In the genomic region with DNA sequence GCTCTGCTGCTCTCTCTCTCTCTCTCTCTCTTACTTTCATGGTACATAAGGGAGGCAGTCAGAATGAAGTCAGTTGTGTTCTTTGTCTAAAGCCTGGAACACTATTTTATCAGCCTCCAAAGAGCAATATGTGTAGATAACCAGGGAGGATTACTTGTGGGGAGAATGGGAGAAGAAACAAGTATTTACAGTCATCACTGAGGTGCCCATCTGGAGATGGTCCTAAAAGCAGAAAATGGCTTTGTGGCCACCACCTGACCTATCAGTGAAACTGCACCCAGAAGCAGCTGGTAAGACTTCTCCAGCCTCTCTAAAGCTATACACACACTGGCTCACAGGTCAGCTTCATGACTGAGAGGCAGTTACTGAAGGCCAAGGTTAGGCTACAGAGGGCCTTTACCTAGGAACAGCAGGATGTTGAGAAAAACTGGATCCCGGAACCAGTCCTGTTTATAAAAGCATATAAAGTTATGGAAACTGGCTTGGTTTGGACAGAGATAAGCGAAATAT, we compare ENCODE assay signal across 8 cellular contexts.
DNase-seq lines count a peak whose midpoint lies in the region; TF ChIP-seq lines count a peak whose summit lies in the region.

No MANE protein-coding gene starts in this region.

- H3K4me1 ChIP-seq in ascending aorta, result peaks cover 30 to 49% of the 10 kb centered on the region in 2 donors
- no peaks in the 10 kb centered on the region for H3K4me1 ChIP-seq in CD4-positive, alpha-beta memory T cell (ENCODE audit: insufficient read depth, low read length)

- no peaks in the 10 kb centered on the region for H3K36me3 ChIP-seq in ascending aorta
- H3K36me3 ChIP-seq in CD4-positive, alpha-beta memory T cell (ENCODE audit: insufficient read depth, low read length), result no peaks in the 10 kb centered on the region

- H3K27ac ChIP-seq in ascending aorta, result peak overlapping the region; percentile 79 to 84
- H3K27ac ChIP-seq in CD4-positive, alpha-beta memory T cell (ENCODE audit: low read depth, low read length), result no peak overlapping the region

- H3K27me3 ChIP-seq in ascending aorta, result no peaks in the 10 kb centered on the region
- no peaks in the 10 kb centered on the region for H3K27me3 ChIP-seq in CD4-positive, alpha-beta memory T cell (ENCODE audit: insufficient read depth, low read length)

- POLR2A ChIA-PET in CD4-positive, alpha-beta memory T cell (lab: Charles Lee; ENCODE audit: partially characterized antibody), result no interaction called here

- no peak overlapping the region for H3K27ac Mint-ChIP-seq in type B pancreatic cell
- H3K27ac Mint-ChIP-seq in CD4-positive, alpha-beta memory T cell, result peak overlapping the region in 1 of 7 donors; percentile 6

- DNase-seq in NCI-H2107 treated with DMSO at 0.1 percent for 48 hours (lab: John Stamatoyannopoulos, UW; ENCODE audit: unreplicated experiment) (peak; percentile 8), NCI-H2107 (lab: John Stamatoyannopoulos, UW) (no peak), HCEC 1CT (peak; percentile 77), M059J (ENCODE audit: low read depth) (peak; percentile 72), ascending aorta (ENCODE audit: low spot score in 2 of 2) (peak in 1 of 2 donors; percentile 64), iPS DF 19.7 (ENCODE audit: low read depth, low spot score) (peak; percentile 47), type B pancreatic cell (ENCODE audit: extremely low spot score, unreplicated experiment) (no peak)
- DNase-seq in CD4-positive, alpha-beta memory T cell, result no peak

- H3K9me3 ChIP-seq in ascending aorta, result no peaks in the 10 kb centered on the region
- no peaks in the 10 kb centered on the region for H3K9me3 ChIP-seq in CD4-positive, alpha-beta memory T cell (ENCODE audit: control insufficient read depth in 1 of 2, low read length in 2 of 2)

- H3K4me1 Mint-ChIP-seq in type B pancreatic cell (ENCODE audit: unreplicated experiment), result peaks cover 43% of the 10 kb centered on the region
- H3K4me1 Mint-ChIP-seq in CD4-positive, alpha-beta memory T cell, result peaks cover 6 to 15% (median 15%) of the 10 kb centered on the region in 4 donors

- TF ChIP-seq CTCF in ascending aorta (IDR thresholded peaks at IDR 0.05) (peak; percentile 10 to 35 (median 24)), type B pancreatic cell (conservative IDR thresholded peaks at IDR 0.05) (peak; percentile 60)

- H3K36me3 Mint-ChIP-seq in type B pancreatic cell, result no peaks in the 10 kb centered on the region
- peaks cover 0 to 12% of the 10 kb centered on the region in 2 donors for H3K36me3 Mint-ChIP-seq in CD4-positive, alpha-beta memory T cell

- H3K4me3 ChIP-seq in ascending aorta, result no peak overlapping the region
- no peak overlapping the region for H3K4me3 ChIP-seq in CD4-positive, alpha-beta memory T cell (ENCODE audit: low read length in 2 of 2)

- no peaks in the 10 kb centered on the region for H3K9me3 Mint-ChIP-seq in type B pancreatic cell
- no peaks in the 10 kb centered on the region for H3K9me3 Mint-ChIP-seq in CD4-positive, alpha-beta memory T cell

- H3K4me3 Mint-ChIP-seq in type B pancreatic cell, result no peak overlapping the region
- no peak overlapping the region for H3K4me3 Mint-ChIP-seq in CD4-positive, alpha-beta memory T cell

- no peaks in the 10 kb centered on the region for H3K27me3 Mint-ChIP-seq in type B pancreatic cell
- no peaks in the 10 kb centered on the region for H3K27me3 Mint-ChIP-seq in CD4-positive, alpha-beta memory T cell

- CTCF ChIA-PET in CD4-positive, alpha-beta memory T cell (lab: Charles Lee; ENCODE audit: partially characterized antibody), result interaction anchor here (1.4 kb wide), 1 partner anchor 18 kb away, joined by 3 read pairs; no protein-coding TSS in a partner anchor

- intact Hi-C loops in ascending aorta (cut with DNase I), result loop anchor here (5.0 kb wide), 3 partner anchors 93 to 138 kb away; partner anchors contain the start of gene MAP1B
- intact Hi-C loops in CD4-positive, alpha-beta memory T cell (cut with micrococcal nuclease), result no loop called here

Comparison
In these comparisons a context has a peak if more than half of its experiments do, and no peak if none do; other contexts are left out.
1. DNase-seq: peak in NCI-H2107 treated with DMSO at 0.1 percent for 48 hours (single experiment), HCEC 1CT (single experiment), M059J (single experiment) and iPS DF 19.7 (single experiment); none in NCI-H2107 (single experiment), type B pancreatic cell (single experiment) and CD4-positive, alpha-beta memory T cell (0 of 5).